8 cellular contexts compared by ENCODE assay signal in the genomic region with DNA sequence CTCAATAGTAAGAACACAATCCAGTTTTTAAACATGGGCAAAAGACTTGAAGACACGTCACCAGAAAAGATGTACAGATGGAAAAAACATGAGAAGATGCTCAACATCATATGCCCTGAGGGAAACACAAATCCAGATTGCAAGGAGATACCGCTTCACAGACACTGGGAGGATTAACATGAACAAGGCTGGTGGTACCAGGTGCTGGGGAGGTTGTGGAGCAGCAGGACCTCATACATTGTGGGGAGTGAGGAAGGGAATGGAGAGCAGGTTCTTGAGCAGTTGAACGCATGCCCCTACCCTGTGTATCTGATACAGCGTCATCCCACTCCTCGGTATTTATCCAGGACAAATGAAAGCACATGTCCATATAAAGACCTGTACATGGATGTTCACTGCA.
"Had no signal": no experiment of that assay in that cellular context is flagged by ENCODE, and none has a peak within 500 bp of the region (broad histone marks: within the 10 kb centered on the region; RNA-seq: fewer than 3 reads in every experiment).

No MANE protein-coding gene starts in this region.

- H3K27ac ChIP-seq: GM23248, HL-60 had no signal

- ATAC-seq: HCT116, HepG2 had no signal

- DNase-seq: GM23248, GOT3, H7, HFFc6 had no signal

- H3K4me3 ChIP-seq: GM23248, HAP-1 had no signal

- H3K36me3 ChIP-seq: HAP-1 had no signal

- H3K9ac ChIP-seq: GM23248 had no signal

- H2AFZ ChIP-seq: GM23248 had no signal

- H3K4me1 ChIP-seq: HAP-1 had no signal
